8 cellular contexts compared by ENCODE assay signal in genomic region chr17:16438173-16438556, GRCh38. TPM values are rescaled to one million over a fixed set of nuclear protein-coding genes. Genes with fewer than 3 reads are reported as not detected.
DNase-seq lines count a peak whose midpoint lies in the region; ATAC-seq, FAIRE-seq and TF ChIP-seq lines count a peak whose summit lies in the region.

No MANE protein-coding gene starts in this region.

- H3K36me3 Mint-ChIP-seq in HFFc6 (ENCODE audit: low read depth) = peaks cover 45% of the 10 kb centered on the region
- peaks cover 30% of the 10 kb centered on the region for H3K36me3 Mint-ChIP-seq in astrocyte (ENCODE audit: low read depth, unreplicated experiment)

- H3K4me1 Mint-ChIP-seq in HFFc6 (ENCODE audit: low read depth) (peaks cover 42% of the 10 kb centered on the region), astrocyte (ENCODE audit: low read depth, unreplicated experiment) (peaks cover 13% of the 10 kb centered on the region)

- no peak overlapping the region for H3K18ac ChIP-seq in mesendoderm (ENCODE audit: low read length)

- H3K4me2 ChIP-seq in astrocyte (ENCODE audit: low read length) (peak overlapping the region; percentile 90), mesendoderm (ENCODE audit: low read length) (peak overlapping the region; percentile 94)

- H4K20me1 ChIP-seq in astrocyte (ENCODE audit: insufficient read depth, low read length) = peaks cover 40% of the 10 kb centered on the region

- no peak for ATAC-seq in HG03175 (IDR thresholded peaks at IDR 0.05; ENCODE audit: unreplicated experiment)

- H3K27ac Mint-ChIP-seq in HFFc6 = peak overlapping the region; percentile 94
- H3K27ac Mint-ChIP-seq in astrocyte (ENCODE audit: unreplicated experiment) = peak overlapping the region; percentile 98

- DNase-seq in AG09309 (ENCODE audit: low read depth) (no peak), HFFc6 (no peak), astrocyte (ENCODE audit: low read depth) (no peak), mesendoderm (no peak), retina (no peak), amygdala (lab: John Stamatoyannopoulos, UW) (no peak), NCI-H446 treated with DMSO at 0.1 percent for 48 hours (lab: John Stamatoyannopoulos, UW) (no peak)

- no peak for TF ChIP-seq CTCF in AG09309 (IDR thresholded peaks at IDR 0.05; ENCODE audit: control insufficient read depth, insufficient read depth, low read depth, low read length, missing control alignments)
- TF ChIP-seq CTCF in HFFc6 (IDR thresholded peaks at IDR 0.05) = no peak
- no peak for TF ChIP-seq CTCF in astrocyte (IDR thresholded peaks at IDR 0.05; ENCODE audit: insufficient read depth, low read depth, low read length)

- H3K9me3 Mint-ChIP-seq in HFFc6 = peaks cover 10% of the 10 kb centered on the region; the same call in 1 of the 2 replicates
- H3K9me3 Mint-ChIP-seq in astrocyte (ENCODE audit: unreplicated experiment) = peaks cover 2% of the 10 kb centered on the region

- H3K9me3 ChIP-seq in astrocyte (ENCODE audit: insufficient read depth, low read depth, low read length) = no peaks in the 10 kb centered on the region

- H2BK15ac ChIP-seq in mesendoderm (replicated peaks; ENCODE audit: low read depth) = no peak overlapping the region

- peak overlapping the region; percentile 99 for H3K4me3 Mint-ChIP-seq in HFFc6
- H3K4me3 Mint-ChIP-seq in astrocyte (ENCODE audit: unreplicated experiment) = peak overlapping the region; percentile 99

- no CpG with 5 or more reads among the region's 8 CpGs for WGBS in mesendoderm (ENCODE audit: extremely low coverage, insufficient coverage, low lambda C conversion rate)

- H3K4me3 ChIP-seq in AG09309 (ENCODE audit: control insufficient read depth, low read depth, low read length) = peak overlapping the region; percentile 23
- H3K4me3 ChIP-seq in astrocyte (ENCODE audit: insufficient read depth, low read depth, low read length) = peak overlapping the region; percentile 57
- peak overlapping the region; percentile 50 for H3K4me3 ChIP-seq in mesendoderm (ENCODE audit: low read length)

- H4K8ac ChIP-seq in mesendoderm (ENCODE audit: low read depth, low read length) = no peak overlapping the region

- peaks cover 19% of the 10 kb centered on the region for H3K27me3 Mint-ChIP-seq in HFFc6 (ENCODE audit: insufficient read depth)
- peaks cover 4% of the 10 kb centered on the region for H3K27me3 Mint-ChIP-seq in astrocyte (ENCODE audit: low read depth, unreplicated experiment)

- peak overlapping the region; percentile 82 for H3K9ac ChIP-seq in astrocyte (ENCODE audit: low read length)
- peak overlapping the region; percentile 92 for H3K9ac ChIP-seq in mesendoderm (ENCODE audit: low read length)

- peaks cover 7% of the 10 kb centered on the region for H3K79me1 ChIP-seq in mesendoderm (ENCODE audit: low read length)

- H3K27ac ChIP-seq in astrocyte (ENCODE audit: low read depth, low read length) (peak overlapping the region; percentile 90), mesendoderm (ENCODE audit: low read depth, low read length) (peak overlapping the region; percentile 29)

- H3K79me2 ChIP-seq in astrocyte (ENCODE audit: insufficient read depth, low read length) (peaks cover 44% of the 10 kb centered on the region), mesendoderm (ENCODE audit: control insufficient read depth, insufficient read depth, low read length) (peaks cover 21% of the 10 kb centered on the region)

- peak overlapping the region; percentile 11 for H3K23ac ChIP-seq in mesendoderm (ENCODE audit: low read length)

- H4K5ac ChIP-seq in mesendoderm (ENCODE audit: low read length) = peak overlapping the region; percentile 85

- H3K4me1 ChIP-seq in astrocyte (ENCODE audit: insufficient read depth, low read length) (peaks cover 31% of the 10 kb centered on the region), mesendoderm (ENCODE audit: control insufficient read depth, low read depth, low read length) (peaks cover 12% of the 10 kb centered on the region)

- no peak overlapping the region for H2BK120ac ChIP-seq in mesendoderm (ENCODE audit: low read depth, low read length)

- no peak for FAIRE-seq in astrocyte (lab: Jason Lieb, UNC)

- H3K56ac ChIP-seq in mesendoderm (ENCODE audit: low read length) = peak overlapping the region; percentile 99

- peak overlapping the region; percentile 12 for H2AK5ac ChIP-seq in mesendoderm (ENCODE audit: low read length)

- peak overlapping the region; percentile 74 for H3K4ac ChIP-seq in mesendoderm (ENCODE audit: low read depth, low read length)

- H3K36me3 ChIP-seq in astrocyte (ENCODE audit: insufficient read depth, low read length) = peaks cover 32% of the 10 kb centered on the region
- H3K36me3 ChIP-seq in mesendoderm (ENCODE audit: control insufficient read depth, insufficient read depth, low read length) = peaks cover 23% of the 10 kb centered on the region

- H3K27me3 ChIP-seq in astrocyte (ENCODE audit: insufficient read depth, low read length) (no peaks in the 10 kb centered on the region), mesendoderm (ENCODE audit: insufficient read depth, low read length, poor library complexity) (no peaks in the 10 kb centered on the region)

- peak overlapping the region; percentile 95 for H2BK5ac ChIP-seq in mesendoderm (ENCODE audit: low read length)

- peak overlapping the region; percentile 89 for H2AFZ ChIP-seq in astrocyte (ENCODE audit: low read depth, low read length)

RNA-seq across cellular contexts. Expression of gene TRPV2, which starts 22.8 kb away (rescaled TPM):
- total RNA-seq in HFFc6 (2021; fragmentation: NEBNext Ultra II Directional; extraction: Animal tissue kit (Norgen Biotek cat#: 25700)) = 10 to 100 TPM in 4 of 6 experiments, 1 to 10 TPM in 2; 2.9 to 19.5 (median 18.1) TPM
- total RNA-seq in astrocyte = 0.50 and 0.86 TPM in 2 replicates
- polyA plus RNA-seq in mesendoderm (2013, experiment 1 of 2) = 1.3 TPM
- polyA plus RNA-seq in mesendoderm (2013, experiment 2 of 2) = 1.9 TPM

RNA-seq across cellular contexts. Expression of gene LRRC75A, which starts 53.8 kb away (rescaled TPM):
- total RNA-seq in HFFc6 (2021; fragmentation: NEBNext Ultra II Directional; extraction: Animal tissue kit (Norgen Biotek cat#: 25700)) = under 1 TPM; 0.14 to 0.57 (median 0.27) TPM
- total RNA-seq in astrocyte = 0.36 TPM in 2 replicates
- 1.1 TPM for polyA plus RNA-seq in mesendoderm (2013, experiment 1 of 2)
- 1.3 TPM for polyA plus RNA-seq in mesendoderm (2013, experiment 2 of 2)

RNA-seq across cellular contexts. Expression of gene UBB, which starts 57.3 kb away (rescaled TPM):
- 1,000 to 10,000 TPM; 1,553 to 1,785 (median 1,678) TPM for total RNA-seq in HFFc6 (2021; fragmentation: NEBNext Ultra II Directional; extraction: Animal tissue kit (Norgen Biotek cat#: 25700))
- total RNA-seq in astrocyte = 1,755 and 1,783 TPM in 2 replicates
- polyA plus RNA-seq in mesendoderm (2013, experiment 1 of 2) = 2,431 TPM
- 2,399 TPM for polyA plus RNA-seq in mesendoderm (2013, experiment 2 of 2)
